ENCODE assay signal across 19 cellular contexts in genomic region chr6:152399409-152399808, GRCh38.
DNase-seq lines count a peak whose midpoint lies in the region; ATAC-seq and TF ChIP-seq lines count a peak whose summit lies in the region.
"Had no signal": no experiment of that assay in that cellular context is flagged by ENCODE, and none has a peak within 500 bp of the region (broad histone marks: within the 10 kb centered on the region; RNA-seq: fewer than 3 reads in every experiment).

No MANE protein-coding gene starts in this region.

- WGBS in IMR-90 (ENCODE audit: extremely low coverage in 2 of 2, insufficient read length in 1 of 2), 2 experiments, result 60% methylated on average over 1 of the region's 5 CpGs; no CpG with 5 or more reads in 1 of the 2 experiments
- WGBS in gastroesophageal sphincter (ENCODE audit: low coverage in 1 of 2), 2 donors, result 28 to 54% methylated on average over 5 of the region's 5 CpGs
- WGBS in upper lobe of left lung, 2 donors, result 54 to 57% methylated on average over 5 of the region's 5 CpGs

- no peak overlapping the region for H2BK120ac ChIP-seq in IMR-90 (ENCODE audit: low read depth, low read length)

- H3K9ac ChIP-seq in IMR-90 (ENCODE audit: low read depth, low read length), result no peak overlapping the region

- TF ChIP-seq EP300 in gastroesophageal sphincter (IDR thresholded peaks at IDR 0.05) (no peak), upper lobe of left lung (IDR thresholded peaks at IDR 0.05) (no peak)

- no peak overlapping the region for H3K14ac ChIP-seq in IMR-90 (replicated peaks; ENCODE audit: low read depth, low read length)

- no peak overlapping the region for H3K4me3 ChIP-seq in IMR-90 (ENCODE audit: insufficient read depth, low read depth, low read length)
- no peak overlapping the region for H3K4me3 ChIP-seq in gastroesophageal sphincter
- H3K4me3 ChIP-seq in upper lobe of left lung, result no peak overlapping the region

- intact Hi-C loops in IMR-90 (cut with micrococcal nuclease), result no loop called here
- intact Hi-C loops in posterior vena cava (cut with DNase I), result no loop called here

- POLR2A ChIA-PET in IMR-90 (lab: Charles Lee; ENCODE audit: unreplicated experiment), result no interaction called here

- H3K27me3 ChIP-seq in IMR-90 (ENCODE audit: control insufficient read depth, insufficient read depth, low read length) (no peaks in the 10 kb centered on the region), gastroesophageal sphincter (no peaks in the 10 kb centered on the region), upper lobe of left lung (no peaks in the 10 kb centered on the region)

- no peak overlapping the region for H4K91ac ChIP-seq in IMR-90 (ENCODE audit: insufficient read depth, low read depth, low read length)

- H2AFZ ChIP-seq in IMR-90 (replicated peaks; ENCODE audit: low read length, poor library complexity), result no peak overlapping the region

- in situ Hi-C loops in IMR-90 (cut with MboI; ENCODE audit: low sequenced_read_pairs), result no loop called here

- H3K9me3 ChIP-seq in IMR-90 (ENCODE audit: control insufficient read depth, insufficient read depth, low read length), result no peaks in the 10 kb centered on the region
- no peaks in the 10 kb centered on the region for H3K9me3 ChIP-seq in gastroesophageal sphincter
- no peaks in the 10 kb centered on the region for H3K9me3 ChIP-seq in upper lobe of left lung

- no peak for TF ChIP-seq RAD21 in IMR-90 (IDR thresholded peaks at IDR 0.05; ENCODE audit: low read length)

- no peak overlapping the region; the same call in 1 of the 2 replicates for H3K4me2 ChIP-seq in IMR-90 (ENCODE audit: low read depth, low read length)

- H4K8ac ChIP-seq in IMR-90 (ENCODE audit: low read depth in 2 of 2, low read length in 2 of 2), result no peak overlapping the region

- ATAC-seq in IMR-90 (ENCODE audit: low read depth) (peak; percentile 62), gastroesophageal sphincter (peak; percentile 62), upper lobe of left lung (ENCODE audit: low FRiP score in 2 of 2) (peak; percentile 53 to 88), GM19467 (IDR thresholded peaks at IDR 0.05; ENCODE audit: unreplicated experiment) (no peak), HG02610 (IDR thresholded peaks at IDR 0.05; ENCODE audit: unreplicated experiment) (no peak)
- ATAC-seq: stimulated activated naive CD8-positive, alpha-beta T cell treated with anti-CD3 and anti-CD28 coated beads, Interleukin-15, amount 100 ng/mL, for 72 hours; T-cell had no signal

- no peak overlapping the region for H2BK15ac ChIP-seq in IMR-90 (ENCODE audit: low read depth, low read length)

- no peak overlapping the region for H4K5ac ChIP-seq in IMR-90 (ENCODE audit: low read depth, low read length)

- no peak overlapping the region for H3K56ac ChIP-seq in IMR-90 (ENCODE audit: extremely low read depth, insufficient read depth, low read length)

- H3K23ac ChIP-seq in IMR-90 (ENCODE audit: low read depth, low read length), result no peak overlapping the region

- no peak for TF ChIP-seq POLR2A in IMR-90 (IDR thresholded peaks at IDR 0.05; ENCODE audit: low read depth, low read length)
- TF ChIP-seq POLR2A in gastroesophageal sphincter (IDR thresholded peaks at IDR 0.05), result no peak
- TF ChIP-seq POLR2A in upper lobe of left lung (IDR thresholded peaks at IDR 0.05), result no peak

- H3K27ac ChIP-seq in IMR-90 (ENCODE audit: insufficient read depth, low read length), result peak overlapping the region; percentile 4; the same call in 1 of the 2 replicates
- H3K27ac ChIP-seq in gastroesophageal sphincter, result peak overlapping the region; percentile 53 to 76 (median 66)
- H3K27ac ChIP-seq in upper lobe of left lung, result peak overlapping the region; percentile 59 to 70 (median 64)

- H3K4ac ChIP-seq in IMR-90 (ENCODE audit: low read depth, low read length), result no peak overlapping the region

- peaks cover 2% of the 10 kb centered on the region; the same call in 1 of the 2 replicates for H3K36me3 ChIP-seq in IMR-90 (ENCODE audit: control insufficient read depth, insufficient read depth, low read length)
- H3K36me3 ChIP-seq in gastroesophageal sphincter, result peaks cover 0 to 4% of the 10 kb centered on the region in 2 donors
- H3K36me3 ChIP-seq in upper lobe of left lung, result peaks cover 0 to 66% (median 6%) of the 10 kb centered on the region in 4 donors

- H3K4me1 ChIP-seq in IMR-90 (ENCODE audit: control insufficient read depth, insufficient read depth, low read length) (no peaks in the 10 kb centered on the region; the same call in 1 of the 2 replicates), gastroesophageal sphincter (peaks cover 0 to 17% (median 5%) of the 10 kb centered on the region in 3 donors), upper lobe of left lung (peaks cover 0 to 22% (median 5%) of the 10 kb centered on the region in 4 donors)

- no peak overlapping the region for H2AK9ac ChIP-seq in IMR-90 (replicated peaks; ENCODE audit: low read depth, low read length, poor library complexity)

- dilution Hi-C loops in IMR-90 (cut with HindIII; ENCODE audit: low sequenced_read_pairs, unreplicated experiment), result no loop called here

- no TSS peak for BruUV-seq in IMR-90 (replicated peaks; lab: Mats Ljungman, UMichigan)

- no peak overlapping the region for H3K18ac ChIP-seq in IMR-90 (ENCODE audit: low read depth, low read length)

- H2BK20ac ChIP-seq in IMR-90 (ENCODE audit: low read depth, low read length), result no peak overlapping the region

- no peaks in the 10 kb centered on the region for H3K79me1 ChIP-seq in IMR-90 (ENCODE audit: low read depth in 1 of 2, low read length in 2 of 2)

- no peak overlapping the region for H2AK5ac ChIP-seq in IMR-90 (ENCODE audit: low read depth, low read length)

- H3K9me1 ChIP-seq in IMR-90 (ENCODE audit: insufficient read depth, low read length), result peaks cover under 1% of the 10 kb centered on the region; the same call in 1 of the 2 replicates

- CTCF ChIA-PET in IMR-90 (lab: Yijun Ruan, JAX), result no interaction called here

- DNase-seq in IMR-90 (peak; percentile 25), posterior vena cava (ENCODE audit: low spot score) (peak; percentile 86), upper lobe of left lung (peak in 1 of 2 donors; percentile 78), NCI-H2196 treated with DMSO at 0.1 percent for 48 hours (lab: John Stamatoyannopoulos, UW; ENCODE audit: unreplicated experiment) (no peak)
- DNase-seq: activated CD4-positive, alpha-beta T cell treated with anti-CD3 and anti-CD28 coated beads, Interleukin-2, amount 10 ng/mL, durations not matched to agents 7 days and 5 days; activated CD8-positive, alpha-beta memory T cell treated with anti-CD3 and anti-CD28 coated beads, Interleukin-2, amount 50 U/mL, for 4 hours; erythroblast; glutamatergic neuron; NCI-H1417; NCI-H2107; NCI-H526 treated with DMSO at 0.1 percent for 48 hours; occipital lobe; SHP77 treated with DMSO at 0.1 percent for 48 hours; stimulated activated CD4-positive, alpha-beta T cell treated with anti-CD3 and anti-CD28 coated beads, Interleukin-2, amount 100 ng/mL, for 48 hours; stimulated activated naive CD8-positive, alpha-beta T cell treated with anti-CD3 and anti-CD28 coated beads, Interleukin-15, amount 100 ng/mL, for 72 hours; T-cell had no signal

- no peaks in the 10 kb centered on the region for H4K20me1 ChIP-seq in IMR-90 (ENCODE audit: insufficient read depth, low read length)

- H2BK5ac ChIP-seq in IMR-90 (ENCODE audit: low read depth, low read length, poor library complexity, severe bottlenecking), result no peak overlapping the region

- no peak for TF ChIP-seq CTCF in IMR-90 (conservative IDR thresholded peaks at IDR 0.05; ENCODE audit: low read depth, low read length)
- TF ChIP-seq CTCF in gastroesophageal sphincter (IDR thresholded peaks at IDR 0.05), result no peak
- no peak for TF ChIP-seq CTCF in upper lobe of left lung (IDR thresholded peaks at IDR 0.05)

TF ChIP-seq in IMR-90, 13 proteins besides CTCF, POLR2A, EP300 and RAD21:
- no peak for TF ChIP-seq MXI1 (IDR thresholded peaks at IDR 0.05; ENCODE audit: borderline replicate concordance, low read depth, low read length)
- no peak for TF ChIP-seq ELK1 (IDR thresholded peaks at IDR 0.05; ENCODE audit: borderline replicate concordance, low read depth, low read length)
- TF ChIP-seq SMC3 (IDR thresholded peaks at IDR 0.05; ENCODE audit: low read depth, low read length), result no peak
- TF ChIP-seq MAFK (IDR thresholded peaks at IDR 0.05; ENCODE audit: low read depth, low read length), result no peak
- TF ChIP-seq NFE2L2 (IDR thresholded peaks at IDR 0.05; ENCODE audit: low read depth, low read length), result no peak
- TF ChIP-seq RCOR1 (IDR thresholded peaks at IDR 0.05; ENCODE audit: insufficient replicate concordance, low read length), result no peak
- TF ChIP-seq FOS (IDR thresholded peaks at IDR 0.05; ENCODE audit: low read depth, low read length), result no peak
- TF ChIP-seq CEBPB (IDR thresholded peaks at IDR 0.05; ENCODE audit: low read depth, low read length), result no peak
- TF ChIP-seq USF2 (IDR thresholded peaks at IDR 0.05; ENCODE audit: low read depth, low read length), result no peak
- no peak for TF ChIP-seq CHD1 (IDR thresholded peaks at IDR 0.05; ENCODE audit: low read depth, low read length)
- TF ChIP-seq RFX5 (IDR thresholded peaks at IDR 0.05; ENCODE audit: low read depth, low read length), result no peak
- no peak for TF ChIP-seq MAZ (IDR thresholded peaks at IDR 0.05; ENCODE audit: borderline replicate concordance, low read depth, low read length)
- TF ChIP-seq BHLHE40 (IDR thresholded peaks at IDR 0.05; ENCODE audit: low read depth, low read length), result no peak

Comparison
In these comparisons a context has a peak if more than half of its experiments do, and no peak if none do; other contexts are left out.
1. ATAC-seq: peak in IMR-90 (single experiment), gastroesophageal sphincter (single experiment) and upper lobe of left lung (2 of 2); none in GM19467 (single experiment) and HG02610 (single experiment).
2. H3K27ac ChIP-seq: peak in every context shown above with its lines; median percentile 66 in gastroesophageal sphincter; 64 in upper lobe of left lung; 4 in IMR-90.